1 cellular context compared by ENCODE assay signal in genomic region chr20:34518863-34519262, GRCh38. TPM values are rescaled to one million over a fixed set of nuclear protein-coding genes. Genes with fewer than 3 reads are reported as not detected.
"Had no signal": no experiment of that assay in that cellular context is flagged by ENCODE, and none has a peak within 500 bp of the region (broad histone marks: within the 10 kb centered on the region; RNA-seq: fewer than 3 reads in every experiment).

No MANE protein-coding gene starts in this region.

RNA-seq across cellular contexts. Expression of gene MAP1LC3A, which starts 39.7 kb away (rescaled TPM):
- polyA plus RNA-seq: K562 had no signal
